ENCODE assay signal across 10 cellular contexts in genomic region chr22:31085928-31086327, GRCh38. TPM values are rescaled to one million over a fixed set of nuclear protein-coding genes. Genes with fewer than 3 reads are reported as not detected.
DNase-seq lines count a peak whose midpoint lies in the region; ATAC-seq, FAIRE-seq and TF ChIP-seq lines count a peak whose summit lies in the region.
"Had no signal": no experiment of that assay in that cellular context is flagged by ENCODE, and none has a peak within 500 bp of the region (broad histone marks: within the 10 kb centered on the region; RNA-seq: fewer than 3 reads in every experiment).

No MANE protein-coding gene starts in this region.

- intact Hi-C loops in natural killer cell (cut with micrococcal nuclease), result loop anchor here (2.0 to 10.0 kb wide), 4 partner anchors 117 to 1389 kb away; partner anchors contain the start of genes FBXO7, MORC2, SLC35E4 and TUG1
- intact Hi-C loops in vagina (cut with DNase I), result loop anchor here (2.0 kb wide), 1 partner anchor 137 kb away; no protein-coding TSS in a partner anchor

- peak overlapping the region; percentile 88 for H3K9ac ChIP-seq in mucosa of stomach (ENCODE audit: low read length)

- peak overlapping the region; percentile 40 for H3K4me3 Mint-ChIP-seq in natural killer cell
- no peak overlapping the region for H3K4me3 Mint-ChIP-seq in natural killer cell treated with Interleukin-12 subunit alpha and Interleukin-12 subunit beta and Interleukin-15 and Interleukin-18, amount 100 ng/mL, for 72 hours

- H3K36me3 ChIP-seq in mucosa of stomach (ENCODE audit: control insufficient read depth, insufficient read depth, low read length) (peaks cover 4% of the 10 kb centered on the region), vagina (peaks cover 0 to 32% of the 10 kb centered on the region in 2 donors), small intestine (ENCODE audit: control insufficient read depth in 2 of 2, insufficient read depth in 2 of 2, low read length in 2 of 2) (no peaks in the 10 kb centered on the region)

- H3K4me1 ChIP-seq in mucosa of stomach (ENCODE audit: control insufficient read depth, insufficient read depth, low read length), result peaks cover 51% of the 10 kb centered on the region
- peaks cover 75% of the 10 kb centered on the region for H3K4me1 ChIP-seq in vagina
- H3K4me1 ChIP-seq in small intestine (ENCODE audit: control insufficient read depth in 2 of 2, insufficient read depth in 1 of 2, low read depth in 1 of 2, low read length in 1 of 2), result peaks cover 5 to 10% of the 10 kb centered on the region in 2 donors

- no peak for FAIRE-seq in small intestine (lab: Jason Lieb, UNC)
- FAIRE-seq: colon had no signal

- no peak for TF ChIP-seq CTCF in natural killer cell (IDR thresholded peaks at IDR 0.05)
- TF ChIP-seq CTCF in cardiac fibroblast (IDR thresholded peaks at IDR 0.05; ENCODE audit: low read depth, low read length), result no peak
- TF ChIP-seq CTCF in vagina (IDR thresholded peaks at IDR 0.05), result no peak

- H3K27ac ChIP-seq in vagina (peak overlapping the region; percentile 97), small intestine (ENCODE audit: low read depth in 1 of 2, low read length in 1 of 2) (peak overlapping the region in 1 of 2 donors; percentile 95)
- H3K27ac ChIP-seq: VCaP had no signal

- H3K27me3 Mint-ChIP-seq in natural killer cell (ENCODE audit: low read depth in 2 of 2), result no peaks in the 10 kb centered on the region
- no peaks in the 10 kb centered on the region for H3K27me3 Mint-ChIP-seq in natural killer cell treated with Interleukin-12 subunit alpha and Interleukin-12 subunit beta and Interleukin-15 and Interleukin-18, amount 100 ng/mL, for 72 hours

- DNase-seq in natural killer cell (no peak), cardiac fibroblast (ENCODE audit: low read depth in 2 of 2) (no peak), vagina (ENCODE audit: extremely low spot score in 2 of 2) (no peak), small intestine (no peak), dermis blood vessel endothelial cell (no peak)
- no peak for DNase-seq in natural killer cell treated with Interleukin-12 subunit alpha and Interleukin-12 subunit beta and Interleukin-15 and Interleukin-18, amount 100 ng/mL, for 72 hours (ENCODE audit: low spot score)

- peak overlapping the region; percentile 75 to 90 for H3K4me3 ChIP-seq in cardiac fibroblast (replicated peaks in 1 of 2; ENCODE audit: low read depth in 2 of 2, low read length in 2 of 2)
- H3K4me3 ChIP-seq in mucosa of stomach (ENCODE audit: low read length), result no peak overlapping the region
- peak overlapping the region; percentile 64 to 90 for H3K4me3 ChIP-seq in vagina
- no peak overlapping the region for H3K4me3 ChIP-seq in small intestine (ENCODE audit: low read depth in 1 of 2, low read length in 2 of 2)

- H3K9me3 ChIP-seq in mucosa of stomach (ENCODE audit: control insufficient read depth, low read length) (no peaks in the 10 kb centered on the region), vagina (no peaks in the 10 kb centered on the region), small intestine (ENCODE audit: control insufficient read depth, low read depth) (no peaks in the 10 kb centered on the region)

- no peak overlapping the region for H3K27ac Mint-ChIP-seq in natural killer cell
- peak overlapping the region in 1 of 2 donors; percentile 43 for H3K27ac Mint-ChIP-seq in natural killer cell treated with Interleukin-12 subunit alpha and Interleukin-12 subunit beta and Interleukin-15 and Interleukin-18, amount 100 ng/mL, for 72 hours

- no peaks in the 10 kb centered on the region for H3K9me3 Mint-ChIP-seq in natural killer cell
- H3K9me3 Mint-ChIP-seq in natural killer cell treated with Interleukin-12 subunit alpha and Interleukin-12 subunit beta and Interleukin-15 and Interleukin-18, amount 100 ng/mL, for 72 hours, result no peaks in the 10 kb centered on the region

- H3K27me3 ChIP-seq in mucosa of stomach (ENCODE audit: control insufficient read depth, insufficient read depth, low read length) (no peaks in the 10 kb centered on the region), vagina (no peaks in the 10 kb centered on the region), small intestine (ENCODE audit: control insufficient read depth in 2 of 2, insufficient read depth in 2 of 2, low read length in 2 of 2) (no peaks in the 10 kb centered on the region)

- no peaks in the 10 kb centered on the region for H3K36me3 Mint-ChIP-seq in natural killer cell
- H3K36me3 Mint-ChIP-seq in natural killer cell treated with Interleukin-12 subunit alpha and Interleukin-12 subunit beta and Interleukin-15 and Interleukin-18, amount 100 ng/mL, for 72 hours, result no peaks in the 10 kb centered on the region

- H3K4me1 Mint-ChIP-seq in natural killer cell, result peaks cover 21 to 36% of the 10 kb centered on the region in 2 donors
- peaks cover 27 to 33% of the 10 kb centered on the region in 2 donors for H3K4me1 Mint-ChIP-seq in natural killer cell treated with Interleukin-12 subunit alpha and Interleukin-12 subunit beta and Interleukin-15 and Interleukin-18, amount 100 ng/mL, for 72 hours (ENCODE audit: low read depth in 2 of 2)

- ATAC-seq in natural killer cell, result no peak
- no peak for ATAC-seq in natural killer cell treated with Interleukin-12 subunit alpha and Interleukin-12 subunit beta and Interleukin-15 and Interleukin-18, amount 100 ng/mL, for 72 hours
- no peak for ATAC-seq in GM19351 (IDR thresholded peaks at IDR 0.05; ENCODE audit: unreplicated experiment)

- WGBS in small intestine, 3 donors, result 77 to 95% (median 88%) methylated on average over 3 of the region's 3 CpGs

- TF ChIP-seq POLR2A in vagina (IDR thresholded peaks at IDR 0.05), result no peak

RNA-seq across cellular contexts. Expression of gene SMTN, which starts 4.8 kb away (rescaled TPM):
- total RNA-seq in natural killer cell (1 to 10 TPM; 2.1 to 4.3 (median 3.6) TPM), vagina (199 TPM), dermis blood vessel endothelial cell (269 and 319 TPM in 2 replicates)
- total RNA-seq in natural killer cell treated with Interleukin-12 subunit alpha and Interleukin-12 subunit beta and Interleukin-15 and Interleukin-18, amount 100 ng/mL, for 72 hours, result 10 to 100 TPM; 17.2 to 19.9 TPM
- polyA plus RNA-seq in small intestine, result 10 to 100 TPM in 2 of 3 donors, 1 to 10 TPM in 1; 7.8 to 74.8 (median 17.0) TPM

RNA-seq across cellular contexts. Expression of gene SELENOM, which starts 21.4 kb away (rescaled TPM):
- total RNA-seq in natural killer cell, result 10 to 100 TPM in 2 of 3 donors, 1 to 10 TPM in 1; 8.1 to 14.0 (median 10.6) TPM
- total RNA-seq in natural killer cell treated with Interleukin-12 subunit alpha and Interleukin-12 subunit beta and Interleukin-15 and Interleukin-18, amount 100 ng/mL, for 72 hours, result 1 to 10 TPM; 4.4 to 6.0 TPM
- total RNA-seq in vagina, result 941 TPM
- 100 to 1,000 TPM in 1 of 3 donors, 10 to 100 TPM in 2; 14.8 to 163 (median 90.0) TPM for polyA plus RNA-seq in small intestine
- 18.7 and 33.7 TPM in 2 replicates for total RNA-seq in dermis blood vessel endothelial cell

RNA-seq across cellular contexts. Expression of gene INPP5J, which starts 36.8 kb away (rescaled TPM):
- total RNA-seq in natural killer cell, result not detected
- under 1 TPM in 1 of 2 donors, not detected in 1; 0.19 TPM for total RNA-seq in natural killer cell treated with Interleukin-12 subunit alpha and Interleukin-12 subunit beta and Interleukin-15 and Interleukin-18, amount 100 ng/mL, for 72 hours
- total RNA-seq in vagina, result 5.9 TPM
- 10 to 100 TPM; 12.2 to 93.7 (median 81.9) TPM for polyA plus RNA-seq in small intestine
- total RNA-seq in dermis blood vessel endothelial cell, result 0.33 TPM in 1 of 2 replicates, not detected in the other

RNA-seq across cellular contexts. Expression of gene PLA2G3, which starts 54.4 kb away (rescaled TPM):
- total RNA-seq in natural killer cell (not detected), vagina (6.1 TPM), dermis blood vessel endothelial cell (not detected in 2 replicates)
- not detected for total RNA-seq in natural killer cell treated with Interleukin-12 subunit alpha and Interleukin-12 subunit beta and Interleukin-15 and Interleukin-18, amount 100 ng/mL, for 72 hours
- 1 to 10 TPM in 1 of 3 donors, not detected in 2; 4.2 TPM for polyA plus RNA-seq in small intestine

Comparison
In these comparisons a context has a peak if more than half of its experiments do, and no peak if none do; other contexts are left out.
1. H3K4me3 ChIP-seq: peak in cardiac fibroblast (2 of 2) and vagina (2 of 2); none in mucosa of stomach (single experiment) and small intestine (0 of 2).
2. RNA of gene SELENOM, which starts 21.4 kb away (total RNA-seq): 941 TPM in vagina (single experiment); 18.7 to 33.7 TPM in dermis blood vessel endothelial cell, 8.1 to 14.0 TPM in natural killer cell and 4.4 to 6.0 TPM in natural killer cell treated with Interleukin-12 subunit alpha and Interleukin-12 subunit beta and Interleukin-15 and Interleukin-18, amount 100 ng/mL, for 72 hours; every median in the first group is over 10 times any median in the second.